Comparison of ENCODE assay signal across 23 cellular contexts in the genomic region with DNA sequence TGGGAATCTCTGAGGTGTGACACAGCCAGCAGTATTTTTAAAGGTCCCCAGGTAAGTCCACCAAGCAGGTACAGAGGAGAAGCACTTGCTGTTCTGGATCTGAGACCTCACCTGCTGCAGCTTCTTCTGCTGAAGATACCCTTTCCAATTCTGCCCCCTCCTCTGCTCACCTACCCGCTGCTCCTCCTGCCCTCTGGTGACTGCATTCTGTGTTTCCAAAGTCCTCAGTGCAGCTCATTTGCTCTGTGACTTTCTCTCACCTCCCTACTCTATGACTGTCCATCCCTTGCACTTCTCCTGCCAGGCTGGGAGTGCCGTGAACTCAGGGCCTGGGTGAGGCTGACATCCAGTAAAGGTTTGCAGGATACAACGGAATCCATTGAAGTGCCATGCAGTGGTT.
"Had no signal": no experiment of that assay in that cellular context is flagged by ENCODE, and none has a peak within 500 bp of the region (broad histone marks: within the 10 kb centered on the region; RNA-seq: fewer than 3 reads in every experiment).

No MANE protein-coding gene starts in this region.

- ATAC-seq: activated CD8-positive, alpha-beta T cell treated with anti-CD3 and anti-CD28 coated beads, Interleukin-2, amount 10 ng/mL, durations not matched to agents 7 days and 5 days; activated naive CD8-positive, alpha-beta T cell treated with anti-CD3 and anti-CD28 coated beads, Interleukin-2, amount 50 U/mL, for 24 hours; Panc1 had no signal

- H3K4me3 ChIP-seq: SJCRH30, SK-N-MC had no signal

- H3K27ac ChIP-seq: SJCRH30, SK-N-MC, WERI-Rb-1 had no signal

- DNase-seq: activated CD4-positive, alpha-beta T cell treated with anti-CD3 and anti-CD28 coated beads, Interleukin-2, amount 10 ng/mL, durations not matched to agents 7 days and 5 days; activated CD4-positive, alpha-beta T cell treated with anti-CD3 and anti-CD28 coated beads, Interleukin-2, amount 50 U/mL, for 48 hours; activated CD8-positive, alpha-beta T cell treated with anti-CD3 and anti-CD28 coated beads, Interleukin-2, amount 10 ng/mL, durations not matched to agents 7 days and 5 days; activated effector memory CD4-positive, alpha-beta T cell treated with Interleukin-2 at 50 U/mL for 16 hours; activated naive CD4-positive, alpha-beta T cell treated with anti-CD3 and anti-CD28 coated beads, Interleukin-2, amount 10 ng/mL, durations not matched to agents 7 days and 5 days; activated naive CD8-positive, alpha-beta T cell treated with anti-CD3 and anti-CD28 coated beads, Interleukin-2, amount 50 U/mL, for 24 hours; activated T-cell treated with anti-CD3 and anti-CD28 coated beads, Interleukin-2, amount 50 U/mL, for 24 hours; anterior cingulate cortex; central memory CD4-positive, alpha-beta T cell; Karpas-422; NCI-H1105; NCI-H1417 treated with DMSO at 0.1 percent for 48 hours; NCI-H1930; NCI-H2081 treated with DMSO at 0.1 percent for 48 hours; NCI-H226; NCI-H446 treated with DMSO at 0.1 percent for 48 hours; NCI-H524; SHP77; SJCRH30; T1000; WERI-Rb-1 had no signal

- H3K36me3 ChIP-seq: SJCRH30 had no signal

- H3K27me3 ChIP-seq: SJCRH30 had no signal

- H3K9me3 ChIP-seq: SJCRH30 had no signal
